Comparison of ENCODE assay signal across 20 cellular contexts in genomic region chr3:30542897-30543296, GRCh38.
DNase-seq lines count a peak whose midpoint lies in the region; ATAC-seq, FAIRE-seq and TF ChIP-seq lines count a peak whose summit lies in the region.
"Had no signal": no experiment of that assay in that cellular context is flagged by ENCODE, and none has a peak within 500 bp of the region (broad histone marks: within the 10 kb centered on the region; RNA-seq: fewer than 3 reads in every experiment).

No MANE protein-coding gene starts in this region.

- H3K9me3 ChIP-seq in H1 (ENCODE audit: insufficient read depth in 2 of 2, low read depth in 1 of 2, low read length in 1 of 2), result peaks cover 0 to 2% of the 10 kb centered on the region in 2 experiments; a peak in 1 of 4 replicates
- H3K9me3 ChIP-seq: A549, BLaER1, HAP-1 had no signal

- TF ChIP-seq RAD21 in H1 (IDR thresholded peaks at IDR 0.05 in 1 of 2, conservative IDR thresholded peaks at IDR 0.05 in 1 of 2; ENCODE audit: low read depth in 2 of 2, low read length in 2 of 2), result no peak

- H3K27me3 ChIP-seq in H1 (replicated peaks in 1 of 4; ENCODE audit: control insufficient read depth in 3 of 4, extremely low read depth in 1 of 4, insufficient read depth in 3 of 4, low read length in 3 of 4), result no peaks in the 10 kb centered on the region
- H3K27me3 ChIP-seq: BLaER1 had no signal

- no peak overlapping the region for H4K8ac ChIP-seq in H1 (ENCODE audit: extremely low read depth, insufficient read depth, low read length)

- no peak overlapping the region; the same call in 1 of the 2 replicates for H2BK12ac ChIP-seq in H1 (ENCODE audit: low read depth, low read length)

- no peaks in the 10 kb centered on the region for H3K79me2 ChIP-seq in H1 (ENCODE audit: control insufficient read depth in 1 of 2, insufficient read depth in 2 of 2, low read length in 2 of 2)

- no peak overlapping the region for H4K5ac ChIP-seq in H1 (ENCODE audit: insufficient read length, low read depth, low read length)

- H3K4me3 ChIP-seq in H1 (ENCODE audit: extremely low read depth in 1 of 4, insufficient read depth in 2 of 4, low read depth in 3 of 4, low read length in 4 of 4), result no peak overlapping the region
- H3K4me3 ChIP-seq: A549, BLaER1, HAP-1 had no signal

- no peak overlapping the region for H3K14ac ChIP-seq in H1 (ENCODE audit: insufficient read length)

- H2BK20ac ChIP-seq in H1 (ENCODE audit: low read length), result no peak overlapping the region

- no peaks in the 10 kb centered on the region for H3K79me1 ChIP-seq in H1 (ENCODE audit: low read depth, low read length)

- no peak overlapping the region for H2BK5ac ChIP-seq in H1 (ENCODE audit: low read depth, low read length)

- H3K27ac ChIP-seq in H1 (ENCODE audit: low read depth, low read length), result no peak overlapping the region
- H3K27ac ChIP-seq: 22Rv1, BLaER1 had no signal

- no peak overlapping the region for H3K4me2 ChIP-seq in H1 (ENCODE audit: insufficient read depth in 1 of 2, low read depth in 2 of 2, low read length in 2 of 2)
- H3K4me2 ChIP-seq: A549, BLaER1 had no signal

- peaks cover 3% of the 10 kb centered on the region for H3K36me3 Mint-ChIP-seq in activated CD4-positive, alpha-beta T cell treated with anti-CD3 and anti-CD28 coated beads, Interleukin-2, amount 10 ng/mL, durations not matched to agents 7 days and 5 days (ENCODE audit: low read depth)
- H3K36me3 Mint-ChIP-seq in stimulated activated memory B cell treated with anti-CD40 and anti-IgM and Interleukin-4, amounts not matched to agents 10 μg/mL and 1 μg/mL and 100 μg/mL, for 72 hours, result no peaks in the 10 kb centered on the region
- no peaks in the 10 kb centered on the region for H3K36me3 Mint-ChIP-seq in immature natural killer cell
- H3K36me3 Mint-ChIP-seq: CD14-positive monocyte; CD4-positive, alpha-beta memory T cell had no signal

- H3K27ac Mint-ChIP-seq in activated CD4-positive, alpha-beta T cell treated with anti-CD3 and anti-CD28 coated beads, Interleukin-2, amount 10 ng/mL, durations not matched to agents 7 days and 5 days, result peak overlapping the region; percentile 47
- H3K27ac Mint-ChIP-seq in stimulated activated memory B cell treated with anti-CD40 and anti-IgM and Interleukin-4, amounts not matched to agents 10 μg/mL and 1 μg/mL and 100 μg/mL, for 72 hours, result peak overlapping the region; percentile 1
- no peak overlapping the region for H3K27ac Mint-ChIP-seq in immature natural killer cell
- H3K27ac Mint-ChIP-seq: CD14-positive monocyte; CD4-positive, alpha-beta memory T cell had no signal

- no peaks in the 10 kb centered on the region for H3K27me3 Mint-ChIP-seq in activated CD4-positive, alpha-beta T cell treated with anti-CD3 and anti-CD28 coated beads, Interleukin-2, amount 10 ng/mL, durations not matched to agents 7 days and 5 days
- no peaks in the 10 kb centered on the region for H3K27me3 Mint-ChIP-seq in stimulated activated memory B cell treated with anti-CD40 and anti-IgM and Interleukin-4, amounts not matched to agents 10 μg/mL and 1 μg/mL and 100 μg/mL, for 72 hours
- no peaks in the 10 kb centered on the region for H3K27me3 Mint-ChIP-seq in immature natural killer cell (ENCODE audit: low read depth in 3 of 3)
- H3K27me3 Mint-ChIP-seq: CD4-positive, alpha-beta memory T cell had no signal

- H3K36me3 ChIP-seq in H1 (ENCODE audit: control insufficient read depth in 2 of 4, insufficient read depth in 4 of 4, low read length in 3 of 4), result peaks cover 0 to 3% (median 0%) of the 10 kb centered on the region in 4 experiments; a peak in 2 of 8 replicates
- H3K36me3 ChIP-seq: BLaER1, HAP-1 had no signal

- H4K20me1 ChIP-seq in H1 (replicated peaks in 1 of 2; ENCODE audit: control insufficient read depth in 1 of 2, insufficient read depth in 2 of 2, low read length in 2 of 2), result no peaks in the 10 kb centered on the region
- H4K20me1 ChIP-seq: BLaER1 had no signal

- 94% methylated on average over 6 of the region's 8 CpGs; no CpG with 5 or more reads in 1 of the 2 experiments for WGBS in H1 (ENCODE audit: extremely low coverage in 1 of 2, insufficient coverage in 1 of 2, insufficient read length in 1 of 2, insufficient replicate concordance in 2 of 2, low coverage in 1 of 2, low lambda C conversion rate in 2 of 2, missing lambda C conversion rate in 1 of 2), 2 experiments

- no peak overlapping the region for H3K18ac ChIP-seq in H1 (ENCODE audit: extremely low read depth, low read length)

- no peaks in the 10 kb centered on the region; a peak in 1 of 7 replicates for H3K4me1 ChIP-seq in H1 (replicated peaks in 1 of 4; ENCODE audit: control insufficient read depth in 3 of 4, insufficient read depth in 4 of 4, low read length in 3 of 4)
- H3K4me1 ChIP-seq: BLaER1 had no signal

- TF ChIP-seq EP300 in H1 (IDR thresholded peaks at IDR 0.05; ENCODE audit: borderline replicate concordance in 1 of 2, low read depth in 2 of 2, low read length in 2 of 2), result no peak

- TF ChIP-seq CTCF in H1 (IDR thresholded peaks at IDR 0.05; ENCODE audit: control extremely low read depth in 1 of 3, insufficient read depth in 1 of 3, low read depth in 1 of 3, low read length in 3 of 3), result no peak

- peak overlapping the region; percentile 77 for H4K91ac ChIP-seq in H1 (replicated peaks; ENCODE audit: insufficient read length, low read length)

- no peak overlapping the region for H3K9ac ChIP-seq in H1 (replicated peaks in 1 of 4; ENCODE audit: extremely low read depth in 1 of 4, low read depth in 3 of 4, low read length in 3 of 4)
- H3K9ac ChIP-seq: BLaER1 had no signal

- DNase-seq in activated CD4-positive, alpha-beta T cell treated with anti-CD3 and anti-CD28 coated beads, Interleukin-2, amount 10 ng/mL, durations not matched to agents 7 days and 5 days, result no peak
- DNase-seq in activated CD4-positive, alpha-beta T cell treated with anti-CD3 and anti-CD28 coated beads, Interleukin-2, amount 50 U/mL, for 1 hour, result no peak
- DNase-seq in H1 (ENCODE audit: low read depth in 1 of 2, low spot score in 2 of 2) (no peak), NCI-H510A (lab: John Stamatoyannopoulos, UW) (no peak), immature natural killer cell (no peak)
- DNase-seq: CD4-positive, alpha-beta memory T cell; DMS 273 treated with DMSO at 0.1 percent for 48 hours; DMS53; DND-41; EL had no signal

- H2AK5ac ChIP-seq in H1 (ENCODE audit: low read depth, low read length), result no peak overlapping the region

- no peak overlapping the region for H3K23ac ChIP-seq in H1 (ENCODE audit: insufficient read length)

- no peak for ATAC-seq in stimulated activated memory B cell treated with anti-CD40 and anti-IgM and Interleukin-4, amounts not matched to agents 10 μg/mL and 1 μg/mL and 100 μg/mL, for 72 hours
- no peak for ATAC-seq in esophagus mucosa
- ATAC-seq: A549 had no signal

- POLR2A ChIA-PET in activated CD4-positive, alpha-beta T cell treated with anti-CD3 and anti-CD28 coated beads, Interleukin-2, amount 10 ng/mL, durations not matched to agents 7 days and 5 days (lab: Charles Lee), result interaction anchor here (0.6 kb wide), 1 partner anchor 96 kb away, joined by 3 read pairs; no protein-coding TSS in a partner anchor
- POLR2A ChIA-PET in H1 (lab: Charles Lee; ENCODE audit: partially characterized antibody), result interaction anchor here (0.6 to 0.9 kb wide), 2 partner anchors 173 to 321 kb away, joined by 3 read pairs; no protein-coding TSS in a partner anchor

- H3K4me1 Mint-ChIP-seq in activated CD4-positive, alpha-beta T cell treated with anti-CD3 and anti-CD28 coated beads, Interleukin-2, amount 10 ng/mL, durations not matched to agents 7 days and 5 days, result no peaks in the 10 kb centered on the region
- peaks cover 9% of the 10 kb centered on the region for H3K4me1 Mint-ChIP-seq in stimulated activated memory B cell treated with anti-CD40 and anti-IgM and Interleukin-4, amounts not matched to agents 10 μg/mL and 1 μg/mL and 100 μg/mL, for 72 hours
- H3K4me1 Mint-ChIP-seq in immature natural killer cell, result no peaks in the 10 kb centered on the region
- H3K4me1 Mint-ChIP-seq: CD14-positive monocyte had no signal

- H2AFZ ChIP-seq in H1 (ENCODE audit: low read length), result no peak overlapping the region

- no peak overlapping the region for H3K4ac ChIP-seq in H1 (replicated peaks; ENCODE audit: insufficient read length, low read depth, low read length)

- CTCF ChIA-PET in activated CD4-positive, alpha-beta T cell treated with anti-CD3 and anti-CD28 coated beads, Interleukin-2, amount 10 ng/mL, durations not matched to agents 7 days and 5 days (lab: Charles Lee), result no interaction called here
- CTCF ChIA-PET in H1 (lab: Charles Lee; ENCODE audit: partially characterized antibody), result interaction anchor here (0.5 to 1.3 kb wide), 2 partner anchors 24 to 583 kb away, joined by 5 to 6 read pairs; no protein-coding TSS in a partner anchor

- no peak overlapping the region for H3K4me3 Mint-ChIP-seq in activated CD4-positive, alpha-beta T cell treated with anti-CD3 and anti-CD28 coated beads, Interleukin-2, amount 10 ng/mL, durations not matched to agents 7 days and 5 days
- H3K4me3 Mint-ChIP-seq in stimulated activated memory B cell treated with anti-CD40 and anti-IgM and Interleukin-4, amounts not matched to agents 10 μg/mL and 1 μg/mL and 100 μg/mL, for 72 hours, result no peak overlapping the region
- H3K4me3 Mint-ChIP-seq in immature natural killer cell, result no peak overlapping the region
- H3K4me3 Mint-ChIP-seq: CD14-positive monocyte; CD4-positive, alpha-beta memory T cell had no signal

- no peak overlapping the region for H2BK15ac ChIP-seq in H1 (ENCODE audit: low read length)

- no peak overlapping the region for H2BK120ac ChIP-seq in H1 (replicated peaks; ENCODE audit: low read depth, low read length)

- TF ChIP-seq POLR2A in H1 (IDR thresholded peaks at IDR 0.05; ENCODE audit: control extremely low read depth in 1 of 2, low read depth in 2 of 2, low read length in 2 of 2), result no peak

- no peak for FAIRE-seq in H1 (lab: Jason Lieb, UNC)
- FAIRE-seq: A549, G401.6, GM12891, GM19239 had no signal

- H3K56ac ChIP-seq in H1 (replicated peaks; ENCODE audit: insufficient read length, low read depth, low read length), result no peak overlapping the region

- peaks cover 5% of the 10 kb centered on the region for H3K9me3 Mint-ChIP-seq in activated CD4-positive, alpha-beta T cell treated with anti-CD3 and anti-CD28 coated beads, Interleukin-2, amount 10 ng/mL, durations not matched to agents 7 days and 5 days
- H3K9me3 Mint-ChIP-seq in stimulated activated memory B cell treated with anti-CD40 and anti-IgM and Interleukin-4, amounts not matched to agents 10 μg/mL and 1 μg/mL and 100 μg/mL, for 72 hours, result peaks cover 2% of the 10 kb centered on the region
- no peaks in the 10 kb centered on the region for H3K9me3 Mint-ChIP-seq in immature natural killer cell
- H3K9me3 Mint-ChIP-seq: CD4-positive, alpha-beta memory T cell had no signal

- no peaks in the 10 kb centered on the region for H3K23me2 ChIP-seq in H1 (ENCODE audit: low read depth, low read length)

Comparison
In these comparisons a context has a peak if more than half of its experiments do, and no peak if none do; other contexts are left out.
1. H3K27ac Mint-ChIP-seq: peak in activated CD4-positive, alpha-beta T cell treated with anti-CD3 and anti-CD28 coated beads, Interleukin-2, amount 10 ng/mL, durations not matched to agents 7 days and 5 days (single experiment) and stimulated activated memory B cell treated with anti-CD40 and anti-IgM and Interleukin-4, amounts not matched to agents 10 μg/mL and 1 μg/mL and 100 μg/mL, for 72 hours (single experiment); none in immature natural killer cell (0 of 6).